1 cellular context compared by ENCODE assay signal in the genomic region with DNA sequence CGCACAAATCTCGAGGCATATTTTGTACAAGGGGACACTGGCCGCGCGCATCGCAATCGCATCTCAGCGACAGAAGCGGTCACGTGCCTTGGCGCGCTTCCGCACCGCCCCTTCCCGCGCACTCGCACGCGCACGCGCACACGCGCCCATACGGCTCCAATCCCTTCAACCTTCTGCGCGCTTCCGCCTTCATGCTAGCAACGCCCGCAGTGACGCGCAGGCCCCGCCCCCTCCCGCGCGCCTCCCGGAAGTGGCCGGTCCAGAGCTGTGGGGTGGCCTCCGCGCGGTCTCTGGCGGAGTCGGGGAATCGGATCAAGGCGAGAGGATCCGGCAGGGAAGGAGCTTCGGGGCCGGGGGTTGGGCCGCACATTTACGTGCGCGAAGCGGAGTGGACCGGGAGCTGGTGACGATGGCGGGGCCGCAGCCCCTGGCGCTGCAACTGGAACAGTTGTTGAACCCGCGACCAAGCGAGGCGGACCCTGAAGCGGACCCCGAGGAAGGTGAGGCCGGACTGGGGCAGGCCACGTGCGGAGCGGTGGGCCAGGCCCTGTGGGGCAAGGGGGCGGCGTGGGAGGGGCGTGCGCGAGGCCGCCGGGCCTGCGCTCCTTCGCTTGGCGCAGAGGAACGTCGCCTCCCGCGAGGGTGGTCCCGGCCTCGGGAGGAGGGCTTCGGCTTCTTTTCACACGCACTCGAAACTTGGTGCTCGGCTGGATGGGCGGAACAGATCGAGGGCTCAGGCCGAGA.
TF ChIP-seq lines count a peak whose summit lies in the region.

A gene with protein sequence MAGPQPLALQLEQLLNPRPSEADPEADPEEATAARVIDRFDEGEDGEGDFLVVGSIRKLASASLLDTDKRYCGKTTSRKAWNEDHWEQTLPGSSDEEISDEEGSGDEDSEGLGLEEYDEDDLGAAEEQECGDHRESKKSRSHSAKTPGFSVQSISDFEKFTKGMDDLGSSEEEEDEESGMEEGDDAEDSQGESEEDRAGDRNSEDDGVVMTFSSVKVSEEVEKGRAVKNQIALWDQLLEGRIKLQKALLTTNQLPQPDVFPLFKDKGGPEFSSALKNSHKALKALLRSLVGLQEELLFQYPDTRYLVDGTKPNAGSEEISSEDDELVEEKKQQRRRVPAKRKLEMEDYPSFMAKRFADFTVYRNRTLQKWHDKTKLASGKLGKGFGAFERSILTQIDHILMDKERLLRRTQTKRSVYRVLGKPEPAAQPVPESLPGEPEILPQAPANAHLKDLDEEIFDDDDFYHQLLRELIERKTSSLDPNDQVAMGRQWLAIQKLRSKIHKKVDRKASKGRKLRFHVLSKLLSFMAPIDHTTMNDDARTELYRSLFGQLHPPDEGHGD (plus strand): TSS at position 238 of the 744 bp plus-strand sequence. CDS start 172 bp downstream, at position 410.

TF ChIP-seq in HepG2, 621 proteins besides CTCF, POLR2A, EP300 and RAD21 (continued from another document and continues in another):
- TF ChIP-seq, protein P1, sequence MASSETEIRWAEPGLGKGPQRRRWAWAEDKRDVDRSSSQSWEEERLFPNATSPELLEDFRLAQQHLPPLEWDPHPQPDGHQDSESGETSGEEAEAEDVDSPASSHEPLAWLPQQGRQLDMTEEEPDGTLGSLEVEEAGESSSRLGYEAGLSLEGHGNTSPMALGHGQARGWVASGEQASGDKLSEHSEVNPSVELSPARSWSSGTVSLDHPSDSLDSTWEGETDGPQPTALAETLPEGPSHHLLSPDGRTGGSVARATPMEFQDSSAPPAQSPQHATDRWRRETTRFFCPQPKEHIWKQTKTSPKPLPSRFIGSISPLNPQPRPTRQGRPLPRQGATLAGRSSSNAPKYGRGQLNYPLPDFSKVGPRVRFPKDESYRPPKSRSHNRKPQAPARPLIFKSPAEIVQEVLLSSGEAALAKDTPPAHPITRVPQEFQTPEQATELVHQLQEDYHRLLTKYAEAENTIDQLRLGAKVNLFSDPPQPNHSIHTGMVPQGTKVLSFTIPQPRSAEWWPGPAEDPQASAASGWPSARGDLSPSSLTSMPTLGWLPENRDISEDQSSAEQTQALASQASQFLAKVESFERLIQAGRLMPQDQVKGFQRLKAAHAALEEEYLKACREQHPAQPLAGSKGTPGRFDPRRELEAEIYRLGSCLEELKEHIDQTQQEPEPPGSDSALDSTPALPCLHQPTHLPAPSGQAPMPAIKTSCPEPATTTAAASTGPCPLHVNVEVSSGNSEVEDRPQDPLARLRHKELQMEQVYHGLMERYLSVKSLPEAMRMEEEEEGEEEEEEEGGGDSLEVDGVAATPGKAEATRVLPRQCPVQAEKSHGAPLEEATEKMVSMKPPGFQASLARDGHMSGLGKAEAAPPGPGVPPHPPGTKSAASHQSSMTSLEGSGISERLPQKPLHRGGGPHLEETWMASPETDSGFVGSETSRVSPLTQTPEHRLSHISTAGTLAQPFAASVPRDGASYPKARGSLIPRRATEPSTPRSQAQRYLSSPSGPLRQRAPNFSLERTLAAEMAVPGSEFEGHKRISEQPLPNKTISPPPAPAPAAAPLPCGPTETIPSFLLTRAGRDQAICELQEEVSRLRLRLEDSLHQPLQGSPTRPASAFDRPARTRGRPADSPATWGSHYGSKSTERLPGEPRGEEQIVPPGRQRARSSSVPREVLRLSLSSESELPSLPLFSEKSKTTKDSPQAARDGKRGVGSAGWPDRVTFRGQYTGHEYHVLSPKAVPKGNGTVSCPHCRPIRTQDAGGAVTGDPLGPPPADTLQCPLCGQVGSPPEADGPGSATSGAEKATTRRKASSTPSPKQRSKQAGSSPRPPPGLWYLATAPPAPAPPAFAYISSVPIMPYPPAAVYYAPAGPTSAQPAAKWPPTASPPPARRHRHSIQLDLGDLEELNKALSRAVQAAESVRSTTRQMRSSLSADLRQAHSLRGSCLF (CRISPR knock-in tag; IDR thresholded peaks at IDR 0.05; ENCODE audit: borderline replicate concordance), result peak; percentile 96; the same call in 1 of the 2 replicates
- TF ChIP-seq PAF1 (CRISPR knock-in tag; IDR thresholded peaks at IDR 0.05) (no peak), TP53 (CRISPR knock-in tag; conservative IDR thresholded peaks at IDR 0.05) (no peak; the same call in 1 of the 2 replicates), ZSCAN9 (CRISPR knock-in tag; IDR thresholded peaks at IDR 0.05; ENCODE audit: borderline replicate concordance) (peak; percentile 98), DNMT3B (CRISPR knock-in tag; conservative IDR thresholded peaks at IDR 0.05) (peak; percentile 95), NFE2L1 (CRISPR knock-in tag; IDR thresholded peaks at IDR 0.05; ENCODE audit: borderline replicate concordance) (no peak; the same call in 1 of the 2 replicates), MLXIP (CRISPR knock-in tag; IDR thresholded peaks at IDR 0.05; ENCODE audit: borderline replicate concordance) (peak; percentile 93), ZNF616 (CRISPR knock-in tag; IDR thresholded peaks at IDR 0.05; ENCODE audit: low read depth) (peak; percentile 98), NFKB2 (CRISPR knock-in tag; IDR thresholded peaks at IDR 0.05; ENCODE audit: borderline replicate concordance) (peak; percentile 100), ASH2L (IDR thresholded peaks at IDR 0.05; ENCODE audit: insufficient read length, low read depth, low read length) (peak; percentile 90), HDAC6 (IDR thresholded peaks at IDR 0.05; ENCODE audit: low read depth, low read length) (no peak), FOSL2 (CRISPR knock-in tag; IDR thresholded peaks at IDR 0.05) (peak; percentile 53), CBX5 (CRISPR knock-in tag; IDR thresholded peaks at IDR 0.05; ENCODE audit: borderline replicate concordance) (peak; percentile 94), ZGPAT (CRISPR knock-in tag; IDR thresholded peaks at IDR 0.05) (peak; percentile 97), DNMT1 (CRISPR knock-in tag; IDR thresholded peaks at IDR 0.05) (peak; percentile 96; the same call in 1 of the 2 replicates), ETV5 (CRISPR knock-in tag; IDR thresholded peaks at IDR 0.05; ENCODE audit: borderline replicate concordance) (peak; percentile 88), NFYB (CRISPR knock-in tag; IDR thresholded peaks at IDR 0.05) (peak; percentile 54), FOXK2 (IDR thresholded peaks at IDR 0.05) (no peak), ATF7 (IDR thresholded peaks at IDR 0.05) (no peak), ATF7 (CRISPR knock-in tag; IDR thresholded peaks at IDR 0.05) (peak; percentile 50; the same call in 1 of the 2 replicates), ZNF101 (CRISPR knock-in tag; IDR thresholded peaks at IDR 0.05; ENCODE audit: borderline replicate concordance, low read depth) (peak; percentile 83; the same call in 1 of the 2 replicates), FIP1L1 (IDR thresholded peaks at IDR 0.05; ENCODE audit: borderline replicate concordance, insufficient read depth, low read depth, low read length) (no peak), ZNF256 (CRISPR knock-in tag; conservative IDR thresholded peaks at IDR 0.05) (peak; percentile 95; the same call in 1 of the 2 replicates)
- TF ChIP-seq, protein P2, sequence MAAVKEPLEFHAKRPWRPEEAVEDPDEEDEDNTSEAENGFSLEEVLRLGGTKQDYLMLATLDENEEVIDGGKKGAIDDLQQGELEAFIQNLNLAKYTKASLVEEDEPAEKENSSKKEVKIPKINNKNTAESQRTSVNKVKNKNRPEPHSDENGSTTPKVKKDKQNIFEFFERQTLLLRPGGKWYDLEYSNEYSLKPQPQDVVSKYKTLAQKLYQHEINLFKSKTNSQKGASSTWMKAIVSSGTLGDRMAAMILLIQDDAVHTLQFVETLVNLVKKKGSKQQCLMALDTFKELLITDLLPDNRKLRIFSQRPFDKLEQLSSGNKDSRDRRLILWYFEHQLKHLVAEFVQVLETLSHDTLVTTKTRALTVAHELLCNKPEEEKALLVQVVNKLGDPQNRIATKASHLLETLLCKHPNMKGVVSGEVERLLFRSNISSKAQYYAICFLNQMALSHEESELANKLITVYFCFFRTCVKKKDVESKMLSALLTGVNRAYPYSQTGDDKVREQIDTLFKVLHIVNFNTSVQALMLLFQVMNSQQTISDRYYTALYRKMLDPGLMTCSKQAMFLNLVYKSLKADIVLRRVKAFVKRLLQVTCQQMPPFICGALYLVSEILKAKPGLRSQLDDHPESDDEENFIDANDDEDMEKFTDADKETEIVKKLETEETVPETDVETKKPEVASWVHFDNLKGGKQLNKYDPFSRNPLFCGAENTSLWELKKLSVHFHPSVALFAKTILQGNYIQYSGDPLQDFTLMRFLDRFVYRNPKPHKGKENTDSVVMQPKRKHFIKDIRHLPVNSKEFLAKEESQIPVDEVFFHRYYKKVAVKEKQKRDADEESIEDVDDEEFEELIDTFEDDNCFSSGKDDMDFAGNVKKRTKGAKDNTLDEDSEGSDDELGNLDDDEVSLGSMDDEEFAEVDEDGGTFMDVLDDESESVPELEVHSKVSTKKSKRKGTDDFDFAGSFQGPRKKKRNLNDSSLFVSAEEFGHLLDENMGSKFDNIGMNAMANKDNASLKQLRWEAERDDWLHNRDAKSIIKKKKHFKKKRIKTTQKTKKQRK (IDR thresholded peaks at IDR 0.05; ENCODE audit: low read length), result no peak
- TF ChIP-seq, protein P3, sequence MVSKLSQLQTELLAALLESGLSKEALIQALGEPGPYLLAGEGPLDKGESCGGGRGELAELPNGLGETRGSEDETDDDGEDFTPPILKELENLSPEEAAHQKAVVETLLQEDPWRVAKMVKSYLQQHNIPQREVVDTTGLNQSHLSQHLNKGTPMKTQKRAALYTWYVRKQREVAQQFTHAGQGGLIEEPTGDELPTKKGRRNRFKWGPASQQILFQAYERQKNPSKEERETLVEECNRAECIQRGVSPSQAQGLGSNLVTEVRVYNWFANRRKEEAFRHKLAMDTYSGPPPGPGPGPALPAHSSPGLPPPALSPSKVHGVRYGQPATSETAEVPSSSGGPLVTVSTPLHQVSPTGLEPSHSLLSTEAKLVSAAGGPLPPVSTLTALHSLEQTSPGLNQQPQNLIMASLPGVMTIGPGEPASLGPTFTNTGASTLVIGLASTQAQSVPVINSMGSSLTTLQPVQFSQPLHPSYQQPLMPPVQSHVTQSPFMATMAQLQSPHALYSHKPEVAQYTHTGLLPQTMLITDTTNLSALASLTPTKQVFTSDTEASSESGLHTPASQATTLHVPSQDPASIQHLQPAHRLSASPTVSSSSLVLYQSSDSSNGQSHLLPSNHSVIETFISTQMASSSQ (IDR thresholded peaks at IDR 0.05; ENCODE audit: low read depth), result no peak
- TF ChIP-seq, protein P3 (CRISPR knock-in tag; IDR thresholded peaks at IDR 0.05; ENCODE audit: borderline replicate concordance), result peak; percentile 79
